Comparison of ENCODE assay signal across 8 cellular contexts in the genomic region with DNA sequence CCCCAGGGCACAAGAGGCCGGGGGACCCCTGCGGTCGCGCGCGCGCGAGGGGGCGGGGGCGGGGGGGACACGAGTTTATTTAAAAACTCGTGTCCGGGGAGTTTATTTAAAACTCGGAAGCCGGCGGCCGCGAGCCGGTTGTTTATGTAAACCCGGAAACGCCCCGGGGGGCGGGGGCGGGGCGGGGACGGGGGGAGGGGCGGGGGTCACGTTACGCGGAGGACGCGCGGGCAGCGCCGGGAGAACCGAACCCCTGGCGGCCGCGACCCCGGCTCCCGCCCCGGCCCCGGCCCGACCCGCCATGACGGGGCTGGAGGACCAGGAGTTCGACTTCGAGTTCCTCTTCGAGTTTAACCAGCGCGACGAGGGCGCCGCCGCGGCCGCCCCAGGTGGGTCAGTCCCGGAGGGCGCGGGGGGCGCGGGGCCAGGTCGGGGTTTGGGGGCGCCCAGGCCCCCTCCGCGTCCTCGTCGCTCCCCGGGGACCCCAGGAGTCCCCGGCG. TPM values are rescaled to one million over a fixed set of nuclear protein-coding genes. Genes with fewer than 3 reads are reported as not detected.
DNase-seq lines count a peak whose midpoint lies in the region; ATAC-seq and TF ChIP-seq lines count a peak whose summit lies in the region.

No MANE protein-coding gene starts in this region.

- peak; percentile 20 for DNase-seq in NCI-H345 (lab: John Stamatoyannopoulos, UW)
- no peak for DNase-seq in NCI-H345 treated with DMSO at 0.1 percent for 48 hours (lab: John Stamatoyannopoulos, UW; ENCODE audit: unreplicated experiment)
- DNase-seq in Panc1 (ENCODE audit: low read depth, low spot score), result no peak
- DNase-seq in astrocyte of the cerebellum (ENCODE audit: low read depth), result no peak
- DNase-seq in islet precursor cell, result peak; percentile 76
- DNase-seq in stimulated activated CD4-positive, alpha-beta T cell treated with anti-CD3 and anti-CD28 coated beads, Interleukin-4, amount 100 ng/mL, for 24 hours, result peak; percentile 60
- DNase-seq in GOT3 (lab: John Stamatoyannopoulos, UW), result no peak

- TF ChIP-seq CTCF in Panc1 (IDR thresholded peaks at IDR 0.05), result no peak
- TF ChIP-seq CTCF in astrocyte of the cerebellum (IDR thresholded peaks at IDR 0.05; ENCODE audit: low read depth, low read length, missing control alignments), result no peak

- no TSS peak for BruUV-seq in Panc1 (replicated peaks; lab: Mats Ljungman, UMichigan)

- H3K27me3 ChIP-seq in Panc1 (ENCODE audit: control insufficient read depth, insufficient read depth, low read length), result no peaks in the 10 kb centered on the region

- in situ Hi-C loops in Panc1 (cut with HindIII; ENCODE audit: low pct_unique_long_range_greater_than_20kb, low sequenced_read_pairs) (no loop called here), astrocyte of the cerebellum (cut with HindIII; ENCODE audit: low sequenced_read_pairs) (loop anchor here (5.0 kb wide), 3 partner anchors 37 to 102 kb away; no protein-coding TSS in a partner anchor)

- intact Hi-C loops in Panc1 (cut with micrococcal nuclease; ENCODE audit: unreplicated experiment), result no loop called here

- POLR2A ChIA-PET in Panc1 (lab: Charles Lee), result no interaction called here

- H3K4me3 ChIP-seq in Panc1 (ENCODE audit: low read depth in 2 of 2, low read length in 2 of 2) (peak overlapping the region; percentile 56 to 68), astrocyte of the cerebellum (ENCODE audit: low read depth, low read length) (peak overlapping the region; percentile 43)

- ATAC-seq in Panc1 (peak; percentile 6; the same call in 1 of the 2 replicates), HG02870 (IDR thresholded peaks at IDR 0.05; ENCODE audit: unreplicated experiment) (no peak)

- H3K27ac ChIP-seq in Panc1 (ENCODE audit: low read length), result peak overlapping the region; percentile 76

- CTCF ChIA-PET in Panc1 (lab: Charles Lee), result no interaction called here

- H3K4me1 ChIP-seq in Panc1 (ENCODE audit: control insufficient read depth, insufficient read depth, low read length), result peaks cover 36% of the 10 kb centered on the region

- no peaks in the 10 kb centered on the region for H3K9me3 ChIP-seq in Panc1 (ENCODE audit: control insufficient read depth, insufficient read depth, low read depth, low read length)

- H3K36me3 ChIP-seq in Panc1 (ENCODE audit: control insufficient read depth, insufficient read depth, low read length), result no peaks in the 10 kb centered on the region

RNA-seq across cellular contexts. Expression of a gene that starts 4.4 kb away (rescaled TPM):
- 30.8 TPM for total RNA-seq in Panc1 (2021; ENCODE audit: unreplicated experiment)
- 38.3 TPM for polyA plus RNA-seq in Panc1 (2012; ENCODE audit: insufficient read length)

Comparison
In these comparisons a context has a peak if more than half of its experiments do, and no peak if none do; other contexts are left out.
1. DNase-seq: peak in NCI-H345 (single experiment), islet precursor cell (single experiment) and stimulated activated CD4-positive, alpha-beta T cell treated with anti-CD3 and anti-CD28 coated beads, Interleukin-4, amount 100 ng/mL, for 24 hours (single experiment); none in NCI-H345 treated with DMSO at 0.1 percent for 48 hours (single experiment), Panc1 (single experiment), astrocyte of the cerebellum (single experiment) and GOT3 (single experiment).